Comparison of ENCODE assay signal across 14 cellular contexts in the genomic region with DNA sequence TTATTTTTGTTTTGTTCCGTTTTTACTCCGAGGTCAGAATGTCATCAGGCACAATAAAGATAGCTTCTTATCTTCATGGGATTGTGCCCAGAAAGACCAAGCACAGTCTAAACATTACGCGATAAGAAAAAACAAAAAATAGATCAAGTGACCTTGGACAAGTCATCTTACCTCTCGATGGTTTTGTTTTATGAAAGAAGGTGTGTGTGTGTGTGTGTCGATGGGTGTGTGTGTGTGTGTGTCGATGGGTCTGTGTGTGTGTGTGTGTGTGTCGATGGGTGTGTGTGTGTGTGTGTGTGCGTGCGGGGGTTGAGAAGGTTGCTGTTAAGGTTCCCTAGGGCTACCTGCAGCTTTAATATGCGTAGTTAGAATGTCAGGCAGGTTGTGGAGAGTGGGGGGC. TPM values are rescaled to one million over a fixed set of nuclear protein-coding genes. Genes with fewer than 3 reads are reported as not detected.
DNase-seq lines count a peak whose midpoint lies in the region; ATAC-seq and TF ChIP-seq lines count a peak whose summit lies in the region.
"Had no signal": no experiment of that assay in that cellular context is flagged by ENCODE, and none has a peak within 500 bp of the region (broad histone marks: within the 10 kb centered on the region; RNA-seq: fewer than 3 reads in every experiment).

No MANE protein-coding gene starts in this region.

- H3K79me2 ChIP-seq in H9 (ENCODE audit: insufficient read depth, low read length): no peaks in the 10 kb centered on the region

- H3K4me3 Mint-ChIP-seq in CD4-positive, alpha-beta T cell: peak overlapping the region; percentile 45
- H3K4me3 Mint-ChIP-seq in H9 (peak overlapping the region; percentile 77 to 91), naive B cell (peak overlapping the region; percentile 38 to 84 (median 67))
- peak overlapping the region; percentile 77 for H3K4me3 Mint-ChIP-seq in activated naive CD8-positive, alpha-beta T cell treated with anti-CD3 and anti-CD28 coated beads, Interleukin-2, amount 10 ng/mL, durations not matched to agents 7 days and 5 days

- no peak overlapping the region for H2AK5ac ChIP-seq in H9 (ENCODE audit: insufficient read length, low read length)

- H2AFZ ChIP-seq in H9 (ENCODE audit: low read length): no peak overlapping the region

- H2BK20ac ChIP-seq in H9 (ENCODE audit: low read depth, low read length, poor library complexity, severe bottlenecking): no peak overlapping the region

- H4K8ac ChIP-seq in H9 (replicated peaks; ENCODE audit: insufficient read length, low read depth, low read length): no peak overlapping the region

- no peaks in the 10 kb centered on the region for H3K9me3 ChIP-seq in CD4-positive, alpha-beta T cell (ENCODE audit: control insufficient read depth, low read length)
- H3K9me3 ChIP-seq in H9 (ENCODE audit: control insufficient read depth, low read depth, low read length) (no peaks in the 10 kb centered on the region), left lung (no peaks in the 10 kb centered on the region)
- H3K9me3 ChIP-seq: sigmoid colon had no signal

- no peaks in the 10 kb centered on the region for H3K9me3 Mint-ChIP-seq in CD4-positive, alpha-beta T cell
- H3K9me3 Mint-ChIP-seq in H9 (peaks cover 0 to 2% of the 10 kb centered on the region in 2 experiments; a peak in 2 of 5 replicates), naive B cell (peaks cover 0 to 3% (median 0%) of the 10 kb centered on the region in 7 donors)
- H3K9me3 Mint-ChIP-seq in activated naive CD8-positive, alpha-beta T cell treated with anti-CD3 and anti-CD28 coated beads, Interleukin-2, amount 10 ng/mL, durations not matched to agents 7 days and 5 days: no peaks in the 10 kb centered on the region
- H3K9me3 Mint-ChIP-seq: activated T-cell treated with anti-CD3 and anti-CD28 coated beads, Interleukin-2, amount 50 U/mL, for 4 hours had no signal

- no peak overlapping the region for H3T11ph ChIP-seq in H9 (ENCODE audit: low read length)

- no peak overlapping the region for H2BK15ac ChIP-seq in H9 (ENCODE audit: low read depth, low read length)

- no peak overlapping the region for H3K56ac ChIP-seq in H9 (ENCODE audit: insufficient read length, low read depth, low read length)

- H3K4ac ChIP-seq in H9 (ENCODE audit: low read depth, low read length): no peak overlapping the region

- no peaks in the 10 kb centered on the region for H3K79me1 ChIP-seq in H9 (ENCODE audit: insufficient read depth, low read depth, low read length, poor library complexity, severe bottlenecking)

- no peak for TF ChIP-seq CTCF in CD4-positive, alpha-beta T cell (IDR thresholded peaks at IDR 0.05)
- TF ChIP-seq CTCF in H9 (conservative IDR thresholded peaks at IDR 0.05) (no peak), left lung (IDR thresholded peaks at IDR 0.05) (no peak)

- no peak overlapping the region for H4K5ac ChIP-seq in H9 (ENCODE audit: insufficient read length, low read depth, low read length)

- H3K4me3 ChIP-seq in left lung: no peak overlapping the region

- H3K4me1 Mint-ChIP-seq in CD4-positive, alpha-beta T cell (ENCODE audit: low read depth): peaks cover 7% of the 10 kb centered on the region
- H3K4me1 Mint-ChIP-seq in H9 (peaks cover 29 to 32% of the 10 kb centered on the region in 2 experiments), naive B cell (peaks cover 4 to 9% (median 8%) of the 10 kb centered on the region in 3 donors)
- peaks cover 9% of the 10 kb centered on the region for H3K4me1 Mint-ChIP-seq in activated naive CD8-positive, alpha-beta T cell treated with anti-CD3 and anti-CD28 coated beads, Interleukin-2, amount 10 ng/mL, durations not matched to agents 7 days and 5 days

- no CpG with 5 or more reads among the region's 11 CpGs for whole genome bisulfite sequencing in H9 (ENCODE audit: extremely low coverage, insufficient read length, low lambda C conversion rate)

- H2BK5ac ChIP-seq in H9 (ENCODE audit: insufficient read length, low read length): no peak overlapping the region

- no peak overlapping the region for H3K27ac ChIP-seq in CD4-positive, alpha-beta T cell (ENCODE audit: low read depth, low read length)
- H3K27ac ChIP-seq in H9 (ENCODE audit: insufficient read length, low read depth, low read length) (no peak overlapping the region), left lung (no peak overlapping the region)
- H3K27ac ChIP-seq: sigmoid colon had no signal

- no peak overlapping the region for H2BK12ac ChIP-seq in H9 (ENCODE audit: insufficient read length, low read depth, low read length)

- H4K20me1 ChIP-seq in H9 (ENCODE audit: control insufficient read depth, insufficient read depth, insufficient read length): no peaks in the 10 kb centered on the region

- no peak overlapping the region for H3K18ac ChIP-seq in H9 (ENCODE audit: insufficient read length, low read depth, low read length)

- H3K9ac ChIP-seq in H9 (ENCODE audit: extremely low read depth, insufficient read length, low read length): no peak overlapping the region

- no peaks in the 10 kb centered on the region for H3K36me3 Mint-ChIP-seq in CD4-positive, alpha-beta T cell (ENCODE audit: low read depth)
- H3K36me3 Mint-ChIP-seq in H9 (ENCODE audit: insufficient read depth in 1 of 3, low read depth in 3 of 3): no peaks in the 10 kb centered on the region; a peak in 1 of 7 replicates
- no peaks in the 10 kb centered on the region for H3K36me3 Mint-ChIP-seq in activated naive CD8-positive, alpha-beta T cell treated with anti-CD3 and anti-CD28 coated beads, Interleukin-2, amount 10 ng/mL, durations not matched to agents 7 days and 5 days
- H3K36me3 Mint-ChIP-seq in naive B cell: no peaks in the 10 kb centered on the region

- no peak overlapping the region for H3K27ac Mint-ChIP-seq in CD4-positive, alpha-beta T cell
- H3K27ac Mint-ChIP-seq in H9 (no peak overlapping the region), naive B cell (no peak overlapping the region)
- H3K27ac Mint-ChIP-seq in activated naive CD8-positive, alpha-beta T cell treated with anti-CD3 and anti-CD28 coated beads, Interleukin-2, amount 10 ng/mL, durations not matched to agents 7 days and 5 days: no peak overlapping the region

- ATAC-seq in CD4-positive, alpha-beta T cell (ENCODE audit: poor library complexity): no peak
- ATAC-seq in activated naive CD8-positive, alpha-beta T cell treated with anti-CD3 and anti-CD28 coated beads, Interleukin-2, amount 10 ng/mL, durations not matched to agents 7 days and 5 days (ENCODE audit: low read depth): no peak
- no peak for ATAC-seq in naive B cell (ENCODE audit: low read depth in 2 of 2)
- ATAC-seq in HG02938 (IDR thresholded peaks at IDR 0.05; ENCODE audit: unreplicated experiment): no peak
- no peak for ATAC-seq in left lung
- ATAC-seq: Right ventricle myocardium inferior had no signal

- H3K23me2 ChIP-seq in H9 (ENCODE audit: insufficient read length, low read depth, low read length, poor library complexity, severe bottlenecking): peaks cover 4% of the 10 kb centered on the region

- peak overlapping the region; percentile 63 for H3K4me2 ChIP-seq in H9 (ENCODE audit: insufficient read depth, insufficient read length, low read length)

- H3K36me3 ChIP-seq in left lung: no peaks in the 10 kb centered on the region
- H3K36me3 ChIP-seq: sigmoid colon had no signal

- no peak overlapping the region for H3K14ac ChIP-seq in H9 (ENCODE audit: insufficient read depth, low read length)

- no peak overlapping the region for H4K91ac ChIP-seq in H9 (ENCODE audit: insufficient read length, low read depth, low read length)

- intact Hi-C loops in CD4-positive, alpha-beta T cell (cut with DNase I, micrococcal nuclease): no loop called here
- intact Hi-C loops in left lung (cut with DNase I): no loop called here

- no peak for DNase-seq in CD4-positive, alpha-beta T cell
- DNase-seq in H9 (no peak), naive B cell (no peak), left lung (no peak), GDM1 (lab: John Stamatoyannopoulos, UW) (no peak)
- no peak for DNase-seq in activated naive CD8-positive, alpha-beta T cell treated with anti-CD3 and anti-CD28 coated beads, Interleukin-2, amount 10 ng/mL, durations not matched to agents 7 days and 5 days
- DNase-seq in activated CD4-positive, CD25-positive, alpha-beta regulatory T cell treated with anti-CD3 and anti-CD28 coated beads, Interleukin-2, amount 50 U/mL, for 72 hours: no peak
- DNase-seq: activated T-cell treated with anti-CD3 and anti-CD28 coated beads, Interleukin-2, amount 50 U/mL, for 4 hours; Karpas-422; NCI-H1694 treated with DMSO at 0.1 percent for 48 hours; sigmoid colon; stimulated activated CD4-positive, alpha-beta T cell treated with anti-CD3 and anti-CD28 coated beads, Interleukin-4, amount 100 ng/mL, for 4 hours had no signal

- peaks cover 74% of the 10 kb centered on the region for H3K27me3 Mint-ChIP-seq in CD4-positive, alpha-beta T cell
- H3K27me3 Mint-ChIP-seq in H9 (ENCODE audit: low read depth) (peaks cover 63% of the 10 kb centered on the region), naive B cell (peaks cover 70 to 76% (median 71%) of the 10 kb centered on the region in 3 donors)
- H3K27me3 Mint-ChIP-seq in activated naive CD8-positive, alpha-beta T cell treated with anti-CD3 and anti-CD28 coated beads, Interleukin-2, amount 10 ng/mL, durations not matched to agents 7 days and 5 days: peaks cover 82% of the 10 kb centered on the region

- POLR2A ChIA-PET in CD4-positive, alpha-beta T cell (lab: Charles Lee): no interaction called here
- POLR2A ChIA-PET in activated naive CD8-positive, alpha-beta T cell treated with anti-CD3 and anti-CD28 coated beads, Interleukin-2, amount 10 ng/mL, durations not matched to agents 7 days and 5 days (lab: Charles Lee): no interaction called here

- H3K4me1 ChIP-seq in H9 (ENCODE audit: insufficient read depth, low read length) (no peaks in the 10 kb centered on the region; the same call in 1 of the 2 replicates), left lung (peaks cover 0 to 10% of the 10 kb centered on the region in 2 donors)

- H3K27me3 ChIP-seq in CD4-positive, alpha-beta T cell (ENCODE audit: control insufficient read depth, insufficient read depth, low read length): peaks cover 56% of the 10 kb centered on the region
- H3K27me3 ChIP-seq in H9 (ENCODE audit: insufficient read depth, low read length) (peaks cover 6% of the 10 kb centered on the region; the same call in 1 of the 2 replicates), left lung (peaks cover 58 to 88% of the 10 kb centered on the region in 2 donors)

- CTCF ChIA-PET in CD4-positive, alpha-beta T cell (lab: Charles Lee): no interaction called here

- H2BK120ac ChIP-seq in H9 (ENCODE audit: low read depth, low read length, poor library complexity, severe bottlenecking): no peak overlapping the region

- no peak overlapping the region for H3K23ac ChIP-seq in H9 (ENCODE audit: insufficient read length, low read depth, low read length)

RNA-seq across cellular contexts. Expression of a gene that starts 0.6 kb away (rescaled TPM):
- under 1 TPM; 0.22 to 0.36 TPM for total RNA-seq in CD4-positive, alpha-beta T cell
- total RNA-seq in H9 (2021): 16.3 and 18.2 TPM in 2 replicates
- 1 to 10 TPM; 1.4 to 1.7 TPM for total RNA-seq in activated naive CD8-positive, alpha-beta T cell treated with anti-CD3 and anti-CD28 coated beads, Interleukin-2, amount 10 ng/mL, durations not matched to agents 7 days and 5 days
- polyA plus RNA-seq in naive B cell (ENCODE audit: low read depth in 6 of 6): under 1 TPM in 1 of 6 donors, not detected in 5; 0.03 TPM
- 1 to 10 TPM; 1.1 to 2.0 TPM for total RNA-seq in left lung
